In the genomic region with DNA sequence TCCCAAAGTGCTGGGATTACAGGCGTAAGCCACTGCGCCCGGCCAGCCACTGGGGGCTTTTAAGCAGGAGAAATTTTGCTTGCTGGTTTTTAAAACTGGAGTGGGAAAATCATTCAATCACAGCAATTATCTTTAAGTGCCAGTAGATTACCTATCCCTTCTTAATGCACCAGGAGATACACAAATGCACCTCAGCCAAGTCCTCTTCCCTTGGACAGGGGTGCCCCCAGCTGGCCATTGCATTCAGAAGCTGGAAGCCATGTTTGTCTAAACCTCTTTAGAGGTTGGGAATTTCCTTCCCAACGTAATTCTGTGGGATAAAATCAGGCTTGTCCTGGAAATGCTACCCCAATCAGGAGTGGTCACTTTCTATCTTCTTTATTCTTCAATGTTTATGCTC, we compare ENCODE assay signal across 8 cellular contexts.
DNase-seq lines count a peak whose midpoint lies in the region; ATAC-seq and TF ChIP-seq lines count a peak whose summit lies in the region.

No MANE protein-coding gene starts in this region.

- H3K9me3 ChIP-seq in iPS DF 6.9 (ENCODE audit: control insufficient read depth, insufficient read depth, low read length): no peaks in the 10 kb centered on the region

- TF ChIP-seq CTCF in LNCAP (IDR thresholded peaks at IDR 0.05) (peak; percentile 76), WI38 (IDR thresholded peaks at IDR 0.05; ENCODE audit: low read depth, low read length) (peak; percentile 23; the same call in 1 of the 2 replicates)

- ATAC-seq in HG03354 (IDR thresholded peaks at IDR 0.05; ENCODE audit: poor library complexity, severe bottlenecking, unreplicated experiment) (no peak), HG03045 (IDR thresholded peaks at IDR 0.05; ENCODE audit: unreplicated experiment) (no peak)

- H3K27ac ChIP-seq in iPS DF 6.9 (ENCODE audit: low read length): no peak overlapping the region

- peak; percentile 35 for DNase-seq in activated naive CD4-positive, alpha-beta T cell treated with Interleukin-2 at 50 U/mL for 16 hours
- no peak for DNase-seq in activated naive CD4-positive, alpha-beta T cell (lab: John Stamatoyannopoulos, UW)
- peak; percentile 1 for DNase-seq in iPS DF 6.9 (ENCODE audit: low read depth, low spot score)
- DNase-seq in cortex of kidney (lab: John Stamatoyannopoulos, UW): no peak

- no peaks in the 10 kb centered on the region for H3K4me1 ChIP-seq in iPS DF 6.9 (ENCODE audit: control insufficient read depth, insufficient read depth, low read length)

- no peaks in the 10 kb centered on the region for H3K27me3 ChIP-seq in iPS DF 6.9 (ENCODE audit: control insufficient read depth, insufficient read depth, low read length)

- no peak overlapping the region for H3K4me3 ChIP-seq in WI38 (ENCODE audit: low read depth, low read length)
- H3K4me3 ChIP-seq in iPS DF 6.9 (ENCODE audit: low read length): no peak overlapping the region

- H3K36me3 ChIP-seq in iPS DF 6.9 (ENCODE audit: control insufficient read depth, insufficient read depth, low read length): no peaks in the 10 kb centered on the region

- no CpG with 5 or more reads among the region's 4 CpGs for WGBS in iPS DF 6.9 (ENCODE audit: insufficient coverage, insufficient read length)

Comparison
In these comparisons a context has a peak if more than half of its experiments do, and no peak if none do; other contexts are left out.
1. DNase-seq: peak in activated naive CD4-positive, alpha-beta T cell treated with Interleukin-2 at 50 U/mL for 16 hours (single experiment) and iPS DF 6.9 (single experiment); none in activated naive CD4-positive, alpha-beta T cell (0 of 4) and cortex of kidney (single experiment).